ENCODE assay signal across 1 cellular context in the genomic region with DNA sequence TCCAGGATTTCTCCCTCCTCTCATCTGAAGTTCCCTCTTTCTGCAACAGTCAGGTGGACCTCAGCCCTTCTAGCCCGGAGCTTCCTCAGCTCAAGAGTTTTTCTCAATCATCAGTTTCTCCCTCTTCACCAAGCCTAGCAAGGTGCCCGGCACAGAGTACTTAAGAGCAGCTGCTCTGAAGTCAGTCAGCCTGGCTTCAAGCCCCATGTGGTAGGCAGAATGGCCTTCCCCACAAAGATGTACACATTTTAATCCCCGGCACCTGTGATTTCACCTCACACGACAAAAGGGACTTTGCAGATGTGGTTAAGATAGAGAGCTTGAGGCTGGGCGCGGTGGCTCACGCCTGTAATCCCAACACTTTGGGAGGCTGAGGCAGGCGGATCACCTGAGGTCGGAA.
TF ChIP-seq lines count a peak whose summit lies in the region.

No MANE protein-coding gene starts in this region.

TF ChIP-seq in H1, 55 proteins besides CTCF, POLR2A, EP300 and RAD21:
- TF ChIP-seq GTF2F1 (IDR thresholded peaks at IDR 0.05; ENCODE audit: borderline replicate concordance, low read depth, low read length) (no peak), CEBPB (IDR thresholded peaks at IDR 0.05; ENCODE audit: low read depth, low read length) (no peak), RNF2 (IDR thresholded peaks at IDR 0.05; ENCODE audit: borderline replicate concordance, low read depth, low read length, missing control alignments, poor library complexity, severe bottlenecking) (no peak), E2F6 (IDR thresholded peaks at IDR 0.05) (no peak), YY1 (IDR thresholded peaks at IDR 0.05; ENCODE audit: low read depth, low read length) (no peak), BRCA1 (IDR thresholded peaks at IDR 0.05; ENCODE audit: low read depth, low read length) (no peak), SP4 (IDR thresholded peaks at IDR 0.05; ENCODE audit: low read length) (no peak), CBX8 (IDR thresholded peaks at IDR 0.05; ENCODE audit: borderline replicate concordance, low read depth, low read length) (no peak), SP2 (IDR thresholded peaks at IDR 0.05; ENCODE audit: low read length) (no peak), CTBP2 (IDR thresholded peaks at IDR 0.05; ENCODE audit: borderline replicate concordance, insufficient read depth, insufficient read length, low read length) (no peak), SIX5 (IDR thresholded peaks at IDR 0.05; ENCODE audit: low read depth, low read length) (no peak)
- TF ChIP-seq, protein P1, sequence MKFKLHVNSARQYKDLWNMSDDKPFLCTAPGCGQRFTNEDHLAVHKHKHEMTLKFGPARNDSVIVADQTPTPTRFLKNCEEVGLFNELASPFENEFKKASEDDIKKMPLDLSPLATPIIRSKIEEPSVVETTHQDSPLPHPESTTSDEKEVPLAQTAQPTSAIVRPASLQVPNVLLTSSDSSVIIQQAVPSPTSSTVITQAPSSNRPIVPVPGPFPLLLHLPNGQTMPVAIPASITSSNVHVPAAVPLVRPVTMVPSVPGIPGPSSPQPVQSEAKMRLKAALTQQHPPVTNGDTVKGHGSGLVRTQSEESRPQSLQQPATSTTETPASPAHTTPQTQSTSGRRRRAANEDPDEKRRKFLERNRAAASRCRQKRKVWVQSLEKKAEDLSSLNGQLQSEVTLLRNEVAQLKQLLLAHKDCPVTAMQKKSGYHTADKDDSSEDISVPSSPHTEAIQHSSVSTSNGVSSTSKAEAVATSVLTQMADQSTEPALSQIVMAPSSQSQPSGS (IDR thresholded peaks at IDR 0.05; ENCODE audit: low read length), result no peak
- TF ChIP-seq, protein P2, sequence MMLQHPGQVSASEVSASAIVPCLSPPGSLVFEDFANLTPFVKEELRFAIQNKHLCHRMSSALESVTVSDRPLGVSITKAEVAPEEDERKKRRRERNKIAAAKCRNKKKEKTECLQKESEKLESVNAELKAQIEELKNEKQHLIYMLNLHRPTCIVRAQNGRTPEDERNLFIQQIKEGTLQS (IDR thresholded peaks at IDR 0.05; ENCODE audit: insufficient read depth, low read depth, low read length), result no peak
